Comparison of ENCODE assay signal across 8 cellular contexts in genomic region chrX:24464836-24465523, GRCh38. TPM values are rescaled to one million over a fixed set of nuclear protein-coding genes. Genes with fewer than 3 reads are reported as not detected.
DNase-seq lines count a peak whose midpoint lies in the region; ATAC-seq and TF ChIP-seq lines count a peak whose summit lies in the region.

TSS of gene PDK3 (plus strand) at chrX:24465286. CDS start at chrX:24465456, 170 bp downstream.

- CTCF ChIA-PET in IMR-90 (lab: Yijun Ruan, JAX) (no interaction called here), OCI-LY7 (lab: Charles Lee; ENCODE audit: unreplicated experiment) (no interaction called here)

- BruUV-seq in IMR-90 (replicated peaks; lab: Mats Ljungman, UMichigan): no TSS peak
- no TSS peak for BruUV-seq in OCI-LY7 (replicated peaks; lab: Mats Ljungman, UMichigan)

- no peaks in the 10 kb centered on the region for H4K20me1 ChIP-seq in IMR-90 (ENCODE audit: insufficient read depth, low read length)
- H4K20me1 ChIP-seq in OCI-LY7 (ENCODE audit: insufficient read depth, low read length): peaks cover 7% of the 10 kb centered on the region; the same call in 1 of the 2 replicates

- no peak within 1 kb of the TSS; the same call in 1 of the 2 replicates for H3K27ac ChIP-seq in IMR-90 (ENCODE audit: insufficient read depth, low read length)
- H3K27ac ChIP-seq in OCI-LY7 (ENCODE audit: low read depth, low read length, poor library complexity, severe bottlenecking): peak within 1 kb of the TSS; percentile 85
- H3K27ac ChIP-seq in epithelial cell of prostate: no peak within 1 kb of the TSS
- peak within 1 kb of the TSS; percentile 88 for H3K27ac ChIP-seq in mucosa of rectum (ENCODE audit: low read depth in 2 of 2, low read length in 2 of 2)

- no peaks in the 10 kb centered on the region; the same call in 1 of the 2 replicates for H3K9me1 ChIP-seq in IMR-90 (ENCODE audit: insufficient read depth, low read length)

- no peak for TF ChIP-seq RAD21 in IMR-90 (IDR thresholded peaks at IDR 0.05; ENCODE audit: low read length)

- dilution Hi-C loops in IMR-90 (cut with HindIII; ENCODE audit: low sequenced_read_pairs, unreplicated experiment): no loop called here

- H3K36me3 ChIP-seq in IMR-90 (ENCODE audit: control insufficient read depth, insufficient read depth, low read length): no peaks in the 10 kb centered on the region
- H3K36me3 ChIP-seq in OCI-LY7 (ENCODE audit: insufficient read depth, low read length): no peaks in the 10 kb centered on the region
- no peaks in the 10 kb centered on the region for H3K36me3 ChIP-seq in mucosa of rectum (ENCODE audit: control insufficient read depth in 2 of 2, insufficient read depth in 2 of 2, low read length in 2 of 2)

- no peak within 1 kb of the TSS for H3K14ac ChIP-seq in IMR-90 (replicated peaks; ENCODE audit: low read depth, low read length)

- H4K91ac ChIP-seq in IMR-90 (ENCODE audit: insufficient read depth, low read depth, low read length): no peak within 1 kb of the TSS

- no peak within 1 kb of the TSS for H3K18ac ChIP-seq in IMR-90 (ENCODE audit: low read depth, low read length)

- H2BK5ac ChIP-seq in IMR-90 (ENCODE audit: low read depth, low read length, poor library complexity, severe bottlenecking): no peak within 1 kb of the TSS

- H3K4ac ChIP-seq in IMR-90 (ENCODE audit: low read depth, low read length): no peak within 1 kb of the TSS

- peaks cover 33% of the 10 kb centered on the region; the same call in 1 of the 2 replicates for H3K79me2 ChIP-seq in OCI-LY7 (ENCODE audit: insufficient read depth, low read depth, low read length)

- no peak within 1 kb of the TSS for H2AK5ac ChIP-seq in IMR-90 (ENCODE audit: low read depth, low read length)

- H3K23ac ChIP-seq in IMR-90 (ENCODE audit: low read depth, low read length): no peak within 1 kb of the TSS

- WGBS in IMR-90 (ENCODE audit: extremely low coverage in 2 of 2, insufficient read length in 1 of 2), 2 experiments: 27% methylated on average over 37 of the region's 80 CpGs; no CpG with 5 or more reads in 1 of the 2 experiments

- H3K4me2 ChIP-seq in IMR-90 (ENCODE audit: low read depth, low read length): peak within 1 kb of the TSS; percentile 88
- H3K4me2 ChIP-seq in OCI-LY7 (ENCODE audit: low read length): peak within 1 kb of the TSS; percentile 98

- H3K4me1 ChIP-seq in IMR-90 (ENCODE audit: control insufficient read depth, insufficient read depth, low read length): no peaks in the 10 kb centered on the region
- peaks cover 54% of the 10 kb centered on the region for H3K4me1 ChIP-seq in OCI-LY7 (ENCODE audit: insufficient read depth, low read length, poor library complexity, severe bottlenecking)
- H3K4me1 ChIP-seq in mucosa of rectum (ENCODE audit: control insufficient read depth in 2 of 2, insufficient read depth in 2 of 2, low read length in 2 of 2): peaks cover 0 to 7% of the 10 kb centered on the region in 2 donors

- ATAC-seq in GM21529 (IDR thresholded peaks at IDR 0.05; ENCODE audit: unreplicated experiment) (peak; percentile 94), IMR-90 (ENCODE audit: low read depth) (peak; percentile 100)

- no peaks in the 10 kb centered on the region for H3K9me2 ChIP-seq in OCI-LY7 (ENCODE audit: insufficient read depth, low read length)

- H3K4me3 ChIP-seq in IMR-90 (ENCODE audit: insufficient read depth, low read depth, low read length) (peak within 1 kb of the TSS; percentile 87), OCI-LY7 (ENCODE audit: low read depth, low read length, poor library complexity, severe bottlenecking) (peak within 1 kb of the TSS; percentile 92), mucosa of rectum (ENCODE audit: low read length in 2 of 2) (peak within 1 kb of the TSS; percentile 68 to 76)

- H3K79me1 ChIP-seq in IMR-90 (ENCODE audit: low read depth in 1 of 2, low read length in 2 of 2): no peaks in the 10 kb centered on the region

- DNase-seq in DMS 273 treated with DMSO at 0.1 percent for 48 hours (lab: John Stamatoyannopoulos, UW): peak; percentile 75
- peak; percentile 77 for DNase-seq in IMR-90
- peak; percentile 90 for DNase-seq in OCI-LY7 (ENCODE audit: low spot score)
- peak; percentile 77 for DNase-seq in activated T-cell treated with anti-CD3 and anti-CD28 coated beads for 24 hours (ENCODE audit: low read depth)
- peak; percentile 20 for DNase-seq in epithelial cell of prostate (ENCODE audit: low read depth, low spot score)
- peak; percentile 55 to 69 for DNase-seq in stimulated activated CD8-positive, alpha-beta memory T cell treated with anti-CD3 and anti-CD28 coated beads, Interleukin-4, amount 100 ng/mL, for 4 hours (ENCODE audit: low read depth in 2 of 2, low spot score in 1 of 2)

- no peak within 1 kb of the TSS for H2BK20ac ChIP-seq in IMR-90 (ENCODE audit: low read depth, low read length)

- peaks cover 3% of the 10 kb centered on the region for H3K27me3 ChIP-seq in IMR-90 (ENCODE audit: control insufficient read depth, insufficient read depth, low read length)
- no peaks in the 10 kb centered on the region for H3K27me3 ChIP-seq in mucosa of rectum (ENCODE audit: control insufficient read depth in 2 of 2, insufficient read depth in 2 of 2, low read length in 2 of 2)

- no peak within 1 kb of the TSS for H2BK15ac ChIP-seq in IMR-90 (ENCODE audit: low read depth, low read length)

- no peak within 1 kb of the TSS for H3K56ac ChIP-seq in IMR-90 (ENCODE audit: extremely low read depth, insufficient read depth, low read length)

- in situ Hi-C loops in IMR-90 (cut with MboI; ENCODE audit: low sequenced_read_pairs): no loop called here

- TF ChIP-seq CTCF in IMR-90 (conservative IDR thresholded peaks at IDR 0.05; ENCODE audit: low read depth, low read length) (no peak), OCI-LY7 (conservative IDR thresholded peaks at IDR 0.05; ENCODE audit: low read length) (no peak)

- no peak within 1 kb of the TSS; the same call in 1 of the 2 replicates for H4K5ac ChIP-seq in IMR-90 (ENCODE audit: low read depth, low read length)

- POLR2A ChIA-PET in IMR-90 (lab: Charles Lee; ENCODE audit: unreplicated experiment) (no interaction called here), OCI-LY7 (lab: Charles Lee) (interaction anchor here (0.6 to 4.3 kb wide), 3 partner anchors 12 to 68 kb away, joined by 3 to 29 read pairs (median 4); no protein-coding TSS in a partner anchor)

- H2AFZ ChIP-seq in IMR-90 (replicated peaks; ENCODE audit: low read length, poor library complexity) (peak within 1 kb of the TSS; percentile 91), OCI-LY7 (ENCODE audit: low read length) (peak within 1 kb of the TSS; percentile 82)

- H2BK120ac ChIP-seq in IMR-90 (ENCODE audit: low read depth, low read length): no peak within 1 kb of the TSS

- intact Hi-C loops in IMR-90 (cut with micrococcal nuclease) (loop anchor here (2.0 kb wide), 1 partner anchor 68 kb away; no protein-coding TSS in a partner anchor), OCI-LY7 (cut with micrococcal nuclease; ENCODE audit: unreplicated experiment) (loop anchor here (1.0 to 10.0 kb wide), 2 partner anchors 15 to 230 kb away; partner anchors contain the start of gene POLA1)

- peak within 1 kb of the TSS; percentile 48 for H2AK9ac ChIP-seq in IMR-90 (replicated peaks; ENCODE audit: low read depth, low read length, poor library complexity)

- no peaks in the 10 kb centered on the region for H3K9me3 ChIP-seq in IMR-90 (ENCODE audit: control insufficient read depth, insufficient read depth, low read length)
- no peaks in the 10 kb centered on the region for H3K9me3 ChIP-seq in OCI-LY7 (ENCODE audit: low read length)
- no peaks in the 10 kb centered on the region for H3K9me3 ChIP-seq in mucosa of rectum (ENCODE audit: control insufficient read depth in 2 of 2, low read length in 2 of 2)

- H3K9ac ChIP-seq in IMR-90 (ENCODE audit: low read depth, low read length) (peak within 1 kb of the TSS; percentile 52; the same call in 1 of the 2 replicates), mucosa of rectum (ENCODE audit: low read depth in 1 of 2, low read length in 2 of 2) (peak within 1 kb of the TSS; percentile 72)

- H4K8ac ChIP-seq in IMR-90 (ENCODE audit: low read depth in 2 of 2, low read length in 2 of 2): 0 out of 4 replicates have a peak within 1 kb of the TSS, but pooled peaks of 1 of the 2 experiments have one; percentile 41

- no peak for TF ChIP-seq POLR2A in IMR-90 (IDR thresholded peaks at IDR 0.05; ENCODE audit: low read depth, low read length)

TF ChIP-seq in IMR-90, 13 proteins besides CTCF, POLR2A, EP300 and RAD21:
- TF ChIP-seq USF2 (IDR thresholded peaks at IDR 0.05; ENCODE audit: low read depth, low read length) (peak; percentile 66; the same call in 1 of the 2 replicates), CHD1 (IDR thresholded peaks at IDR 0.05; ENCODE audit: low read depth, low read length) (no peak), SMC3 (IDR thresholded peaks at IDR 0.05; ENCODE audit: low read depth, low read length) (no peak), NFE2L2 (IDR thresholded peaks at IDR 0.05; ENCODE audit: low read depth, low read length) (no peak), CEBPB (IDR thresholded peaks at IDR 0.05; ENCODE audit: low read depth, low read length) (no peak), MAZ (IDR thresholded peaks at IDR 0.05; ENCODE audit: borderline replicate concordance, low read depth, low read length) (peak; percentile 22; the same call in 1 of the 2 replicates), FOS (IDR thresholded peaks at IDR 0.05; ENCODE audit: low read depth, low read length) (no peak), MXI1 (IDR thresholded peaks at IDR 0.05; ENCODE audit: borderline replicate concordance, low read depth, low read length) (no peak), ELK1 (IDR thresholded peaks at IDR 0.05; ENCODE audit: borderline replicate concordance, low read depth, low read length) (no peak)
TF ChIP-seq in IMR-90: peak in this region for 2.

RNA-seq across cellular contexts. Expression of gene PDK3, which starts in this region (rescaled TPM):
- total RNA-seq in IMR-90 (2012; rRNA removed): 4.8 and 5.0 TPM in 2 replicates
- polyA plus RNA-seq in IMR-90 (2012; rRNA removed): 1.7 and 2.3 TPM in 2 replicates
- 0.70 and 1.1 TPM in 2 replicates for polyA plus RNA-seq in IMR-90 (2012; cell fraction: cytosol; rRNA removed)
- polyA plus RNA-seq in IMR-90 (2012; cell fraction: nucleus; rRNA removed; ENCODE audit: low replicate concordance): 0.41 and 1.9 TPM in 2 replicates
- 22.6 and 24.5 TPM in 2 replicates for total RNA-seq in OCI-LY7 (2014; rRNA removed; shearing (Covaris generic))
- total RNA-seq in OCI-LY7 (2022): 32.2 and 35.1 TPM in 2 replicates

Comparison
In these comparisons a context has a peak if more than half of its experiments do, and no peak if none do; other contexts are left out.
1. DNase-seq: peak in every context shown above with its lines; median percentile 90 in OCI-LY7; 77 in IMR-90; 77 in activated T-cell treated with anti-CD3 and anti-CD28 coated beads for 24 hours; 75 in DMS 273 treated with DMSO at 0.1 percent for 48 hours; 62 in stimulated activated CD8-positive, alpha-beta memory T cell treated with anti-CD3 and anti-CD28 coated beads, Interleukin-4, amount 100 ng/mL, for 4 hours; 20 in epithelial cell of prostate.
2. H3K27ac ChIP-seq: peak in OCI-LY7 (single experiment) and mucosa of rectum (2 of 2); none in IMR-90 (single experiment) and epithelial cell of prostate (single experiment).
3. Peak in every context shown above with its lines, with median percentiles within 50 percentile points of each other: H3K4me3 ChIP-seq.